Comparison of ENCODE assay signal across 20 cellular contexts in genomic region chr2:182358601-182359000, GRCh38.
"Had no signal": no experiment of that assay in that cellular context is flagged by ENCODE, and none has a peak within 500 bp of the region (broad histone marks: within the 10 kb centered on the region; RNA-seq: fewer than 3 reads in every experiment).

No MANE protein-coding gene starts in this region.

- H3K27ac Mint-ChIP-seq: activated naive CD4-positive, alpha-beta T cell treated with anti-CD3 and anti-CD28 coated beads, Interleukin-2, amount 50 U/mL, for 72 hours; activated T-helper 1 cell treated with anti-CD3 and anti-CD28 coated beads, Interleukin-12 subunit alpha, Interleukin-12 subunit beta, Interleukin-2, Interleukin-4 antibody, amounts not matched to agents 30 ng/mL and 10 ng/mL and 1 ng/mL, durations not matched to agents 14 hours and 24 hours and 36 hours; naive thymus-derived CD4-positive, alpha-beta T cell had no signal

- H3K27me3 Mint-ChIP-seq: naive thymus-derived CD4-positive, alpha-beta T cell had no signal

- H3K27ac ChIP-seq: dorsolateral prefrontal cortex, ovary, psoas muscle, skin epidermis, testis, VCaP had no signal

- H3K27me3 ChIP-seq: dorsolateral prefrontal cortex, testis had no signal

- H3K4me1 ChIP-seq: psoas muscle, testis had no signal

- H3K36me3 Mint-ChIP-seq: activated naive CD4-positive, alpha-beta T cell treated with anti-CD3 and anti-CD28 coated beads, Interleukin-2, amount 50 U/mL, for 72 hours; naive thymus-derived CD4-positive, alpha-beta T cell had no signal

- H3K4me3 Mint-ChIP-seq: activated T-helper 1 cell treated with anti-CD3 and anti-CD28 coated beads, Interleukin-12 subunit alpha, Interleukin-12 subunit beta, Interleukin-2, Interleukin-4 antibody, amounts not matched to agents 30 ng/mL and 10 ng/mL and 1 ng/mL, durations not matched to agents 14 hours and 24 hours and 36 hours; brain; naive thymus-derived CD4-positive, alpha-beta T cell had no signal

- ATAC-seq: activated naive CD4-positive, alpha-beta T cell treated with anti-CD3 and anti-CD28 coated beads, Interleukin-2, amount 50 U/mL, for 72 hours; naive thymus-derived CD4-positive, alpha-beta T cell; psoas muscle; right cardiac atrium had no signal

- H3K9me3 ChIP-seq: ovary, psoas muscle, testis had no signal

- H3K9me3 Mint-ChIP-seq: activated T-helper 1 cell treated with anti-CD3 and anti-CD28 coated beads, Interleukin-12 subunit alpha, Interleukin-12 subunit beta, Interleukin-2, Interleukin-4 antibody, amounts not matched to agents 30 ng/mL and 10 ng/mL and 1 ng/mL, durations not matched to agents 14 hours and 24 hours and 36 hours had no signal

- H3K36me3 ChIP-seq: ovary had no signal

- H3K4me3 ChIP-seq: dorsolateral prefrontal cortex, ovary, psoas muscle, skin epidermis, testis had no signal

- DNase-seq: activated CD4-positive, alpha-beta T cell treated with anti-CD3 and anti-CD28 coated beads, Interleukin-2, amount 50 U/mL, for 48 hours; activated gamma-delta T cell treated with Interleukin-2 at 50 U/mL for 16 hours; activated T-cell treated with anti-CD3 and anti-CD28 coated beads for 4 hours; caudate nucleus; dorsolateral prefrontal cortex; foreskin fibroblast; hippocampal formation; islet precursor cell; naive thymus-derived CD4-positive, alpha-beta T cell; ovary; psoas muscle; right cardiac atrium; SW 1271; T-helper 2 cell; testis had no signal

- H3K4me1 Mint-ChIP-seq: naive thymus-derived CD4-positive, alpha-beta T cell had no signal
